In genomic region chr1:220711086-220711809, GRCh38 we compare ENCODE assay signal across 12 cellular contexts. TPM values are rescaled to one million over a fixed set of nuclear protein-coding genes. Genes with fewer than 3 reads are reported as not detected.
A peak's percentile ranks its signal among the peaks of the same experiment; 100 is the strongest.
DNase-seq lines count a peak whose midpoint lies in the region; ATAC-seq, FAIRE-seq and TF ChIP-seq lines count a peak whose summit lies in the region.
"Had no signal": no experiment of that assay in that cellular context is flagged by ENCODE, and none has a peak within 500 bp of the region (broad histone marks: within the 10 kb centered on the region; RNA-seq: fewer than 3 reads in every experiment).

No MANE protein-coding gene starts in this region.

- no peak for TF ChIP-seq CTCF in omental fat pad (IDR thresholded peaks at IDR 0.05)

- ATAC-seq in GM21390 (IDR thresholded peaks at IDR 0.05; ENCODE audit: unreplicated experiment) (peak; percentile 84), HG03135 (IDR thresholded peaks at IDR 0.05; ENCODE audit: unreplicated experiment) (peak; percentile 82), T-helper 17 cell (peak; percentile 62), omental fat pad (ENCODE audit: low FRiP score) (no peak)
- ATAC-seq in activated CD8-positive, alpha-beta memory T cell treated with anti-CD3 and anti-CD28 coated beads, Interleukin-2, amount 10 ng/mL, durations not matched to agents 7 days and 5 days, result no peak
- ATAC-seq: CD8-positive, alpha-beta T cell; naive thymus-derived CD8-positive, alpha-beta T cell had no signal

- no peak for FAIRE-seq in GM12891 (lab: Jason Lieb, UNC)

- no peaks in the 10 kb centered on the region for H3K36me3 Mint-ChIP-seq in T-helper 17 cell (ENCODE audit: low read depth)
- H3K36me3 Mint-ChIP-seq in activated CD8-positive, alpha-beta memory T cell treated with anti-CD3 and anti-CD28 coated beads, Interleukin-2, amount 10 ng/mL, durations not matched to agents 7 days and 5 days, result no peaks in the 10 kb centered on the region
- H3K36me3 Mint-ChIP-seq: CD8-positive, alpha-beta T cell had no signal

- H3K9me3 ChIP-seq in T-helper 17 cell (ENCODE audit: control insufficient read depth, low read length, poor library complexity, severe bottlenecking), result no peaks in the 10 kb centered on the region

- in situ Hi-C loops in KBM-7 (cut with MboI; ENCODE audit: low pct_unique_long_range_greater_than_20kb, low sequenced_read_pairs), result no loop called here

- H3K27ac Mint-ChIP-seq in T-helper 17 cell, result no peak overlapping the region
- no peak overlapping the region for H3K27ac Mint-ChIP-seq in activated CD8-positive, alpha-beta memory T cell treated with anti-CD3 and anti-CD28 coated beads, Interleukin-2, amount 10 ng/mL, durations not matched to agents 7 days and 5 days
- H3K27ac Mint-ChIP-seq: CD8-positive, alpha-beta T cell had no signal

- H3K27me3 Mint-ChIP-seq in T-helper 17 cell, result peaks cover 5% of the 10 kb centered on the region
- no peaks in the 10 kb centered on the region for H3K27me3 Mint-ChIP-seq in activated CD8-positive, alpha-beta memory T cell treated with anti-CD3 and anti-CD28 coated beads, Interleukin-2, amount 10 ng/mL, durations not matched to agents 7 days and 5 days

- TF ChIP-seq POLR2A in GM12891 (IDR thresholded peaks at IDR 0.05; ENCODE audit: low read depth, low read length), result no peak

- DNase-seq in GM12891 (ENCODE audit: insufficient read length, low spot score) (no peak), T-helper 17 cell (no peak), omental fat pad (ENCODE audit: low spot score) (no peak), KBM-7 (no peak), HuH-7 (ENCODE audit: low spot score) (no peak)
- DNase-seq in activated CD8-positive, alpha-beta memory T cell treated with anti-CD3 and anti-CD28 coated beads, Interleukin-2, amount 10 ng/mL, durations not matched to agents 7 days and 5 days, result no peak
- DNase-seq: CD8-positive, alpha-beta T cell; MM.1S; naive thymus-derived CD8-positive, alpha-beta T cell; stimulated activated CD4-positive, alpha-beta T cell treated with anti-CD3 and anti-CD28 coated beads, Interleukin-4, amount 100 ng/mL, for 4 hours had no signal

- CTCF ChIA-PET in activated CD8-positive, alpha-beta memory T cell treated with anti-CD3 and anti-CD28 coated beads, Interleukin-2, amount 10 ng/mL, durations not matched to agents 7 days and 5 days (lab: Charles Lee), result no interaction called here

- H3K4me3 Mint-ChIP-seq in T-helper 17 cell, result no peak overlapping the region
- no peak overlapping the region for H3K4me3 Mint-ChIP-seq in activated CD8-positive, alpha-beta memory T cell treated with anti-CD3 and anti-CD28 coated beads, Interleukin-2, amount 10 ng/mL, durations not matched to agents 7 days and 5 days
- H3K4me3 Mint-ChIP-seq: CD8-positive, alpha-beta T cell; naive thymus-derived CD8-positive, alpha-beta T cell had no signal

- H3K4me1 Mint-ChIP-seq in T-helper 17 cell, result peaks cover 6% of the 10 kb centered on the region
- peaks cover 1% of the 10 kb centered on the region for H3K4me1 Mint-ChIP-seq in activated CD8-positive, alpha-beta memory T cell treated with anti-CD3 and anti-CD28 coated beads, Interleukin-2, amount 10 ng/mL, durations not matched to agents 7 days and 5 days

- peaks cover 4% of the 10 kb centered on the region for H3K9me3 Mint-ChIP-seq in activated CD8-positive, alpha-beta memory T cell treated with anti-CD3 and anti-CD28 coated beads, Interleukin-2, amount 10 ng/mL, durations not matched to agents 7 days and 5 days (ENCODE audit: low read depth)
- H3K9me3 Mint-ChIP-seq: CD8-positive, alpha-beta T cell had no signal

TF ChIP-seq in GM12891, 5 proteins besides CTCF, POLR2A, EP300 and RAD21:
- TF ChIP-seq SPI1 (IDR thresholded peaks at IDR 0.05; ENCODE audit: low read depth, low read length) (peak; percentile 88), POU2F2 (IDR thresholded peaks at IDR 0.05; ENCODE audit: low read depth, low read length) (no peak), PAX5 (IDR thresholded peaks at IDR 0.05; ENCODE audit: insufficient read depth, low read length, severe bottlenecking) (no peak)
TF ChIP-seq in GM12891: peak in this region for 1.

RNA-seq across cellular contexts. Expression of gene C1orf115, which starts 21.1 kb away (rescaled TPM):
- not detected for polyA plus RNA-seq in GM12891 (2012; ENCODE audit: low read depth, missing spikeins)
- 1 to 10 TPM in 1 of 2 donors, under 1 TPM in 1; 0.50 to 2.1 TPM for total RNA-seq in T-helper 17 cell
- total RNA-seq in activated CD8-positive, alpha-beta memory T cell treated with anti-CD3 and anti-CD28 coated beads, Interleukin-2, amount 10 ng/mL, durations not matched to agents 7 days and 5 days, result under 1 TPM; 0.12 to 0.16 TPM
- total RNA-seq in omental fat pad, result 10 to 100 TPM; 27.4 to 63.0 (median 38.9) TPM

RNA-seq across cellular contexts. Expression of gene MTARC2, which starts 36.9 kb away (rescaled TPM):
- polyA plus RNA-seq in GM12891 (2012; ENCODE audit: low read depth, missing spikeins), result not detected
- total RNA-seq in T-helper 17 cell (under 1 TPM in 1 of 2 donors, not detected in 1; 0.72 TPM), omental fat pad (10 to 100 TPM; 15.7 to 31.6 (median 26.7) TPM)
- total RNA-seq in activated CD8-positive, alpha-beta memory T cell treated with anti-CD3 and anti-CD28 coated beads, Interleukin-2, amount 10 ng/mL, durations not matched to agents 7 days and 5 days, result not detected
- total RNA-seq: CD8-positive, alpha-beta T cell; naive thymus-derived CD8-positive, alpha-beta T cell had no signal
- polyA plus RNA-seq: naive thymus-derived CD8-positive, alpha-beta T cell had no signal

Comparison
In these comparisons a context has a peak if more than half of its experiments do, and no peak if none do; other contexts are left out.
1. ATAC-seq: peak in GM21390 (single experiment), HG03135 (single experiment) and T-helper 17 cell (single experiment); none in activated CD8-positive, alpha-beta memory T cell treated with anti-CD3 and anti-CD28 coated beads, Interleukin-2, amount 10 ng/mL, durations not matched to agents 7 days and 5 days (single experiment) and omental fat pad (single experiment).
2. RNA of gene C1orf115, which starts 21.1 kb away (total RNA-seq): 27.4 to 63.0 TPM in omental fat pad; 0.50 to 2.1 TPM in T-helper 17 cell and 0.12 to 0.16 TPM in activated CD8-positive, alpha-beta memory T cell treated with anti-CD3 and anti-CD28 coated beads, Interleukin-2, amount 10 ng/mL, durations not matched to agents 7 days and 5 days; every median in the first group is over 4 times any median in the second.
3. RNA of gene MTARC2, which starts 36.9 kb away (total RNA-seq): 15.7 to 31.6 TPM in omental fat pad; 0.72 TPM in T-helper 17 cell and not detected in activated CD8-positive, alpha-beta memory T cell treated with anti-CD3 and anti-CD28 coated beads, Interleukin-2, amount 10 ng/mL, durations not matched to agents 7 days and 5 days; every median in the first group is over 4 times any median in the second.